In genomic region chr10:123139165-123139520, GRCh38 we compare ENCODE assay signal across 1 cellular context.
TF ChIP-seq lines count a peak whose summit lies in the region.

No MANE protein-coding gene starts in this region.

TF ChIP-seq in IMR-90, 13 proteins besides CTCF, POLR2A, EP300 and RAD21:
- no peak for TF ChIP-seq BHLHE40 (IDR thresholded peaks at IDR 0.05; ENCODE audit: low read depth, low read length)
- no peak for TF ChIP-seq ELK1 (IDR thresholded peaks at IDR 0.05; ENCODE audit: borderline replicate concordance, low read depth, low read length)
- no peak for TF ChIP-seq RFX5 (IDR thresholded peaks at IDR 0.05; ENCODE audit: low read depth, low read length)
- no peak for TF ChIP-seq CEBPB (IDR thresholded peaks at IDR 0.05; ENCODE audit: low read depth, low read length)
- no peak for TF ChIP-seq MAFK (IDR thresholded peaks at IDR 0.05; ENCODE audit: low read depth, low read length)
- TF ChIP-seq SMC3 (IDR thresholded peaks at IDR 0.05; ENCODE audit: low read depth, low read length) = no peak
- TF ChIP-seq MAZ (IDR thresholded peaks at IDR 0.05; ENCODE audit: borderline replicate concordance, low read depth, low read length) = no peak
- no peak for TF ChIP-seq USF2 (IDR thresholded peaks at IDR 0.05; ENCODE audit: low read depth, low read length)
- no peak for TF ChIP-seq FOS (IDR thresholded peaks at IDR 0.05; ENCODE audit: low read depth, low read length)
